ENCODE assay signal across 8 cellular contexts in genomic region chr4:94127707-94128328, GRCh38.
DNase-seq lines count a peak whose midpoint lies in the region; ATAC-seq and TF ChIP-seq lines count a peak whose summit lies in the region.

No MANE protein-coding gene starts in this region.

- no peak for DNase-seq in AG09309 (ENCODE audit: low read depth)
- DNase-seq in Peyer's patch: no peak
- DNase-seq in foreskin fibroblast: peak in 1 of 2 donors; percentile 6
- no peak for DNase-seq in thoracic aorta (ENCODE audit: low spot score)
- DNase-seq in stimulated activated CD4-positive, alpha-beta T cell treated with anti-CD3 and anti-CD28 coated beads, Interleukin-15, amount 100 ng/mL, for 24 hours: no peak

- TF ChIP-seq POLR2A in Peyer's patch (IDR thresholded peaks at IDR 0.05): no peak

- ATAC-seq in GM18508 (IDR thresholded peaks at IDR 0.05; ENCODE audit: insufficient read depth, unreplicated experiment) (peak; percentile 85), HG03097 (IDR thresholded peaks at IDR 0.05; ENCODE audit: low FRiP score, unreplicated experiment) (peak; percentile 65), thoracic aorta (ENCODE audit: insufficient number of reproducible peaks, low FRiP score, low read depth) (no peak), GM21619 (IDR thresholded peaks at IDR 0.05; ENCODE audit: unreplicated experiment) (no peak)

- H3K4me3 ChIP-seq in AG09309 (ENCODE audit: control insufficient read depth, low read depth, low read length) (no peak overlapping the region), Peyer's patch (no peak overlapping the region), foreskin fibroblast (ENCODE audit: low read depth in 1 of 2, low read length in 2 of 2) (no peak overlapping the region), thoracic aorta (no peak overlapping the region)

- H3K27me3 ChIP-seq in Peyer's patch (no peaks in the 10 kb centered on the region), thoracic aorta (replicated peaks; ENCODE audit: insufficient read depth) (no peaks in the 10 kb centered on the region)

- H3K4me1 ChIP-seq in Peyer's patch (no peaks in the 10 kb centered on the region), thoracic aorta (ENCODE audit: control insufficient read depth in 1 of 2, low read depth in 2 of 2) (no peaks in the 10 kb centered on the region)

- no peak overlapping the region for H3K27ac ChIP-seq in Peyer's patch
- no peak overlapping the region for H3K27ac ChIP-seq in thoracic aorta

- H3K36me3 ChIP-seq in Peyer's patch: no peaks in the 10 kb centered on the region
- H3K36me3 ChIP-seq in thoracic aorta: no peaks in the 10 kb centered on the region

- H3K9me3 ChIP-seq in Peyer's patch: no peaks in the 10 kb centered on the region
- H3K9me3 ChIP-seq in thoracic aorta: no peaks in the 10 kb centered on the region

- TF ChIP-seq CTCF in AG09309 (IDR thresholded peaks at IDR 0.05; ENCODE audit: control insufficient read depth, insufficient read depth, low read depth, low read length, missing control alignments) (peak; percentile 45), Peyer's patch (IDR thresholded peaks at IDR 0.05) (peak in 5 of 6 experiments; percentile 25 to 76 (median 71)), foreskin fibroblast (IDR thresholded peaks at IDR 0.05; ENCODE audit: low read depth, low read length) (peak; percentile 50), thoracic aorta (IDR thresholded peaks at IDR 0.05) (peak; percentile 29)

Comparison
In these comparisons a context has a peak if more than half of its experiments do, and no peak if none do; other contexts are left out.
1. ATAC-seq: peak in GM18508 (single experiment) and HG03097 (single experiment); none in thoracic aorta (single experiment) and GM21619 (single experiment).
2. Peak in every context shown above with its lines, with median percentiles within 50 percentile points of each other: CTCF ChIP-seq.